ENCODE assay signal across 28 cellular contexts in the genomic region with DNA sequence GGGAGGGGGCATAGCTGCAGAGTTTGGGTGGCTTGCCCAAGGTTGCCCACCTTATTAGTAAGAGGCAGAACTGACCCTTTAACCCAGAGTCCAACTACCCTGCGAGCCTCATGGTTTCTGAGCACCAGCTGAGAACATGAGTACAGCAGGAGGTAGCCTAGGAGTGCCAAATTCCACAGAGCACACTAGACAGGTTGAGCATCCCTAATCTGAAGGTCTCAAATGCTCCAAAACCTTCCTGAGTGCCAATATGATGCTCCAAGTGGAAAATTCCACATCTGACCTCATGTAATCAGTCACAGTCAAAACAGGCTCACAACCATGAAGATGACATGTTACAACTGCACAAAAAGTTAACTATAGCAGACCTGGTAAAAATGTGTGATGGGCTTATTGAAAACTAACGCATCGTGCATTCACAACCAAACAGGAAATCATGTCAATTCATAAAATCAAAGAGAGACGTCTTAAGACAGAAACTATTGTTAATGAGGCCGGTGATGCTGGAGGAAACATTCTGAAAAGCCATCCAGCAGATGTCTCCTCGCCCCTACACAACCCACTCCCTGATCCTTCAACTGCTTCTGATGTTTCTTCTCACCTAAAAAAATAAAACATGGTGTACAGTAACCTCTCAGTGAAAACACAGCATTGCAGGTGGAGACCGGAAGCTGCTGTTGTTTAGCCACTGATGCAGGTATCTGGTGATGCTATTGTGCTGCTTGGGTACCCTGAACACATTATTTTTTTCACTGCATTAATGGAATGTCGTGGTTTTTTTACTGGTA. TPM values are rescaled to one million over a fixed set of nuclear protein-coding genes. Genes with fewer than 3 reads are reported as not detected.
DNase-seq lines count a peak whose midpoint lies in the region; ATAC-seq, FAIRE-seq and TF ChIP-seq lines count a peak whose summit lies in the region.
"Had no signal": no experiment of that assay in that cellular context is flagged by ENCODE, and none has a peak within 500 bp of the region (broad histone marks: within the 10 kb centered on the region; RNA-seq: fewer than 3 reads in every experiment).

No MANE protein-coding gene starts in this region.

- no peak for FAIRE-seq in kidney (lab: Jason Lieb, UNC)
- FAIRE-seq: endometrium had no signal

- no peak for ATAC-seq in stimulated activated naive CD8-positive, alpha-beta T cell treated with anti-CD3 and anti-CD28 coated beads, Interleukin-15, amount 100 ng/mL, for 72 hours
- ATAC-seq in stimulated activated naive CD8-positive, alpha-beta T cell treated with anti-CD3 and anti-CD28 coated beads, Interleukin-15, Interleukin-2, amounts not matched to agents 100 U/mL and 50 U/mL, for 24 hours = no peak
- ATAC-seq in T-helper 17 cell = no peak
- ATAC-seq: gastrocnemius medialis; PC-3; stimulated activated naive B cell treated with anti-CD40 and anti-IgM and Interleukin-4, amounts not matched to agents 10 μg/mL and 1 μg/mL and 100 μg/mL, for 72 hours; WTC11 had no signal

- H3K9ac ChIP-seq in kidney (ENCODE audit: low read length in 2 of 2) = no peak overlapping the region

- no peak overlapping the region for H3K27ac ChIP-seq in kidney (ENCODE audit: low read depth in 2 of 2, low read length in 2 of 2)
- H3K27ac ChIP-seq: gastrocnemius medialis, testis, vagina had no signal

- H3K9me3 ChIP-seq in T-helper 17 cell (ENCODE audit: control insufficient read depth, low read length, poor library complexity, severe bottlenecking) = no peaks in the 10 kb centered on the region
- H3K9me3 ChIP-seq in kidney (ENCODE audit: control insufficient read depth in 1 of 2, low read length in 2 of 2) = no peaks in the 10 kb centered on the region
- no peaks in the 10 kb centered on the region; the same call in 1 of the 2 replicates for H3K9me3 ChIP-seq in BE2C
- H3K9me3 ChIP-seq: gastrocnemius medialis, testis, vagina had no signal

- H3K4me3 Mint-ChIP-seq in stimulated activated naive CD8-positive, alpha-beta T cell treated with anti-CD3 and anti-CD28 coated beads, Interleukin-15, amount 100 ng/mL, for 72 hours = peak overlapping the region; percentile 18 to 30
- H3K4me3 Mint-ChIP-seq in T-helper 17 cell = peak overlapping the region; percentile 49
- H3K4me3 Mint-ChIP-seq: stimulated activated naive B cell treated with anti-CD40 and anti-IgM and Interleukin-4, amounts not matched to agents 10 μg/mL and 1 μg/mL and 100 μg/mL, for 72 hours; WTC11 had no signal

- H3K9me3 Mint-ChIP-seq in stimulated activated naive CD8-positive, alpha-beta T cell treated with anti-CD3 and anti-CD28 coated beads, Interleukin-15, amount 100 ng/mL, for 72 hours = no peaks in the 10 kb centered on the region
- H3K9me3 Mint-ChIP-seq: brain, IgD-negative memory B cell, WTC11 had no signal

- no peak for DNase-seq in stimulated activated naive CD8-positive, alpha-beta T cell treated with anti-CD3 and anti-CD28 coated beads, Interleukin-15, amount 100 ng/mL, for 72 hours
- DNase-seq in stimulated activated naive CD8-positive, alpha-beta T cell treated with anti-CD3 and anti-CD28 coated beads, Interleukin-15, Interleukin-2, amounts not matched to agents 100 U/mL and 50 U/mL, for 24 hours = no peak
- DNase-seq in T-helper 17 cell (no peak), left kidney (ENCODE audit: low read depth, low spot score) (peak; percentile 18), NCI-H2171 treated with DMSO at 0.1 percent for 48 hours (lab: John Stamatoyannopoulos, UW) (no peak), kidney (no peak), BE2C (no peak), DMS 273 treated with DMSO at 0.1 percent for 48 hours (lab: John Stamatoyannopoulos, UW) (no peak)
- DNase-seq: ACHN; activated effector memory CD4-positive, alpha-beta T cell treated with Interleukin-2 at 50 U/mL for 16 hours; cortex of kidney; gastrocnemius medialis; kidney glomerular epithelial cell; NCI-H1105 treated with DMSO at 0.1 percent for 48 hours; NCI-H2081; NCI-H446; PC-3; Right ventricle myocardium superior; stimulated activated CD4-positive, alpha-beta T cell treated with anti-CD3 and anti-CD28 coated beads, Interleukin-2, amount 100 ng/mL, for 48 hours; stimulated activated naive B cell treated with anti-CD40 and anti-IgM and Interleukin-4, amounts not matched to agents 10 μg/mL and 1 μg/mL and 100 μg/mL, for 72 hours; T1000; testis had no signal

- H3K4me3 ChIP-seq in kidney (ENCODE audit: low read length in 2 of 2) = no peak overlapping the region
- no peak overlapping the region for H3K4me3 ChIP-seq in BE2C (ENCODE audit: low read depth, low read length)
- H3K4me3 ChIP-seq: gastrocnemius medialis, lung, testis, vagina had no signal

- H3K36me3 Mint-ChIP-seq in T-helper 17 cell (ENCODE audit: low read depth) = no peaks in the 10 kb centered on the region
- H3K36me3 Mint-ChIP-seq: stimulated activated naive B cell treated with anti-CD40 and anti-IgM and Interleukin-4, amounts not matched to agents 10 μg/mL and 1 μg/mL and 100 μg/mL, for 72 hours; WTC11 had no signal

- H3K27me3 ChIP-seq in BE2C = no peaks in the 10 kb centered on the region
- H3K27me3 ChIP-seq: gastrocnemius medialis, testis, vagina had no signal

- TF ChIP-seq CTCF in kidney (IDR thresholded peaks at IDR 0.05; ENCODE audit: borderline replicate concordance, extremely low read depth, insufficient read depth) (no peak), BE2C (IDR thresholded peaks at IDR 0.05; ENCODE audit: low read depth, low read length) (no peak)

- H3K4me1 ChIP-seq in kidney (ENCODE audit: control insufficient read depth in 1 of 2, insufficient read depth in 1 of 2, low read depth in 1 of 2, low read length in 2 of 2) = peaks cover 14 to 17% of the 10 kb centered on the region in 2 donors
- H3K4me1 ChIP-seq in BE2C = peaks cover 6% of the 10 kb centered on the region

- peaks cover 60% of the 10 kb centered on the region for H3K4me1 Mint-ChIP-seq in stimulated activated naive CD8-positive, alpha-beta T cell treated with anti-CD3 and anti-CD28 coated beads, Interleukin-15, amount 100 ng/mL, for 72 hours
- peaks cover 40% of the 10 kb centered on the region for H3K4me1 Mint-ChIP-seq in T-helper 17 cell

- no peaks in the 10 kb centered on the region for H3K36me3 ChIP-seq in kidney (ENCODE audit: control insufficient read depth in 1 of 2, insufficient read depth in 2 of 2, low read length in 2 of 2)
- H3K36me3 ChIP-seq in BE2C = peaks cover 7% of the 10 kb centered on the region
- H3K36me3 ChIP-seq: gastrocnemius medialis, vagina had no signal

- peak overlapping the region in 1 of 2 donors; percentile 7 for H3K27ac Mint-ChIP-seq in stimulated activated naive CD8-positive, alpha-beta T cell treated with anti-CD3 and anti-CD28 coated beads, Interleukin-15, amount 100 ng/mL, for 72 hours
- no peak overlapping the region for H3K27ac Mint-ChIP-seq in T-helper 17 cell
- H3K27ac Mint-ChIP-seq: stimulated activated naive B cell treated with anti-CD40 and anti-IgM and Interleukin-4, amounts not matched to agents 10 μg/mL and 1 μg/mL and 100 μg/mL, for 72 hours had no signal

- H3K27me3 Mint-ChIP-seq in stimulated activated naive CD8-positive, alpha-beta T cell treated with anti-CD3 and anti-CD28 coated beads, Interleukin-15, amount 100 ng/mL, for 72 hours = no peaks in the 10 kb centered on the region
- H3K27me3 Mint-ChIP-seq in T-helper 17 cell = no peaks in the 10 kb centered on the region

- intact Hi-C loops in kidney (cut with DNase I) = no loop called here

RNA-seq across cellular contexts. Expression of gene PTCH1, which starts 25.0 kb away (rescaled TPM):
- total RNA-seq in T-helper 17 cell = 10 to 100 TPM; 14.4 to 18.5 TPM
- total RNA-seq in kidney = 37.2 TPM
- 2.6 TPM for polyA plus RNA-seq in kidney (ENCODE audit: insufficient read depth, low read depth, low replicate concordance)
- 39.6 TPM for polyA plus RNA-seq in BE2C (2012; ENCODE audit: insufficient read depth, insufficient read length, low read depth)
